Comparison of ENCODE assay signal across 9 cellular contexts in genomic region chr6:35988047-35988446, GRCh38. TPM values are rescaled to one million over a fixed set of nuclear protein-coding genes. Genes with fewer than 3 reads are reported as not detected.
"Had no signal": no experiment of that assay in that cellular context is flagged by ENCODE, and none has a peak within 500 bp of the region (broad histone marks: within the 10 kb centered on the region; RNA-seq: fewer than 3 reads in every experiment).

No MANE protein-coding gene starts in this region.

RNA-seq across cellular contexts. Expression of gene SLC26A8, which starts 36.4 kb away (rescaled TPM):
- total RNA-seq: kidney epithelial cell, left ventricle myocardium inferior, left ventricle myocardium superior, lower leg skin, lung microvascular endothelial cell, mucosa of gallbladder, myocyte had no signal
- polyA plus RNA-seq: immature natural killer cell; naive thymus-derived CD4-positive, alpha-beta T cell had no signal
